8 cellular contexts compared by ENCODE assay signal in genomic region chr5:119275146-119275872, GRCh38.
DNase-seq lines count a peak whose midpoint lies in the region; ATAC-seq and TF ChIP-seq lines count a peak whose summit lies in the region.

No MANE protein-coding gene starts in this region.

- H3K27me3 Mint-ChIP-seq in endothelial cell (ENCODE audit: unreplicated experiment) = peaks cover 4% of the 10 kb centered on the region

- no peaks in the 10 kb centered on the region for H3K9me3 Mint-ChIP-seq in endothelial cell (ENCODE audit: unreplicated experiment)

- no peaks in the 10 kb centered on the region for H3K36me3 Mint-ChIP-seq in endothelial cell (ENCODE audit: low read depth, unreplicated experiment)

- H3K4me1 Mint-ChIP-seq in endothelial cell (ENCODE audit: unreplicated experiment) = peaks cover 14% of the 10 kb centered on the region

- ATAC-seq in GM18511 (IDR thresholded peaks at IDR 0.05; ENCODE audit: unreplicated experiment) (peak; percentile 12), HG02623 (IDR thresholded peaks at IDR 0.05; ENCODE audit: unreplicated experiment) (peak; percentile 14), esophagus mucosa (peak; percentile 73)

- H3K4me3 Mint-ChIP-seq in endothelial cell (ENCODE audit: unreplicated experiment) = no peak overlapping the region

- DNase-seq in NOMO-1 (lab: John Stamatoyannopoulos, UW; ENCODE audit: unreplicated experiment in 2 of 2) = peak; percentile 60 to 68
- DNase-seq in NCI-H2227 (lab: John Stamatoyannopoulos, UW; ENCODE audit: unreplicated experiment) = no peak
- DNase-seq in T-helper 9 cell = no peak
- no peak for DNase-seq in stimulated activated naive CD4-positive, alpha-beta T cell treated with Interleukin-2 at 50 U/mL for 16 hours (lab: John Stamatoyannopoulos, UW)
- DNase-seq in endothelial cell (ENCODE audit: low spot score) = no peak

- H3K27ac Mint-ChIP-seq in endothelial cell (ENCODE audit: unreplicated experiment) = no peak overlapping the region

- no peak for TF ChIP-seq CTCF in endothelial cell (IDR thresholded peaks at IDR 0.05; ENCODE audit: unreplicated experiment)

Comparison
In these comparisons a context has a peak if more than half of its experiments do, and no peak if none do; other contexts are left out.
1. ATAC-seq: peak in every context shown above with its lines; median percentile 73 in esophagus mucosa; 14 in HG02623; 12 in GM18511.
2. DNase-seq: peak in NOMO-1 (2 of 2); none in NCI-H2227 (single experiment), T-helper 9 cell (single experiment), stimulated activated naive CD4-positive, alpha-beta T cell treated with Interleukin-2 at 50 U/mL for 16 hours (single experiment) and endothelial cell (single experiment).